17 cellular contexts compared by ENCODE assay signal in genomic region chr16:22024785-22025184, GRCh38. TPM values are rescaled to one million over a fixed set of nuclear protein-coding genes. Genes with fewer than 3 reads are reported as not detected.
"Had no signal": no experiment of that assay in that cellular context is flagged by ENCODE, and none has a peak within 500 bp of the region (broad histone marks: within the 10 kb centered on the region; RNA-seq: fewer than 3 reads in every experiment).

No MANE protein-coding gene starts in this region.

RNA-seq across cellular contexts. Expression of gene PDZD9, which starts 23.9 kb away (rescaled TPM):
- total RNA-seq: natural killer cell treated with Interleukin-12 subunit alpha and Interleukin-12 subunit beta and Interleukin-15 and Interleukin-18, amount 100 ng/mL, for 72 hours; neural crest cell; omental fat pad; osteocyte; pancreas; posterior vena cava; pulmonary artery endothelial cell; right atrium auricular region; sciatic nerve; smooth muscle cell; spleen; suprapubic skin; transverse colon; upper lobe of right lung; urinary bladder; uterus had no signal
- polyA plus RNA-seq: pancreas, smooth muscle cell, spleen, thymus had no signal
